ENCODE assay signal across 14 cellular contexts in genomic region chr4:185017964-185018772, GRCh38. TPM values are rescaled to one million over a fixed set of nuclear protein-coding genes. Genes with fewer than 3 reads are reported as not detected.
DNase-seq lines count a peak whose midpoint lies in the region; ATAC-seq and TF ChIP-seq lines count a peak whose summit lies in the region.
"Had no signal": no experiment of that assay in that cellular context is flagged by ENCODE, and none has a peak within 500 bp of the region (broad histone marks: within the 10 kb centered on the region; RNA-seq: fewer than 3 reads in every experiment).

TSS of gene HELT (plus strand) at chr4:185018490. CDS start at chr4:185018929, 439 bp downstream.

- intact Hi-C loops in mammary epithelial cell (cut with micrococcal nuclease) = no loop called here

- peaks cover 4% of the 10 kb centered on the region for H4K20me1 ChIP-seq in mammary epithelial cell (ENCODE audit: insufficient read depth, low read length)

- H3K79me1 ChIP-seq in trophoblast cell (ENCODE audit: low read length) = no peaks in the 10 kb centered on the region

- H2BK120ac ChIP-seq in trophoblast cell (ENCODE audit: insufficient read depth, low read length, poor library complexity) = no peak within 1 kb of the TSS

- no peak for TF ChIP-seq POLR2A in gastroesophageal sphincter (IDR thresholded peaks at IDR 0.05)

- H3K79me2 ChIP-seq in mammary epithelial cell (ENCODE audit: insufficient read depth, low read length) (no peaks in the 10 kb centered on the region), trophoblast cell (ENCODE audit: control insufficient read depth, insufficient read depth, low read length, poor library complexity) (no peaks in the 10 kb centered on the region)

- ATAC-seq in GM21515 (IDR thresholded peaks at IDR 0.05; ENCODE audit: unreplicated experiment) (no peak), gastroesophageal sphincter (no peak)
- ATAC-seq: Right ventricle myocardium inferior had no signal

- no peak within 1 kb of the TSS for H2AK5ac ChIP-seq in trophoblast cell (ENCODE audit: low read length)

- peaks cover 79% of the 10 kb centered on the region for H3K27me3 ChIP-seq in mammary epithelial cell (ENCODE audit: insufficient read depth, low read length)
- peaks cover 94% of the 10 kb centered on the region for H3K27me3 ChIP-seq in trophoblast cell (ENCODE audit: insufficient read depth, low read length)
- peaks cover 94% of the 10 kb centered on the region for H3K27me3 ChIP-seq in gastroesophageal sphincter

- H4K12ac ChIP-seq in trophoblast cell (ENCODE audit: low read depth, low read length) = no peak within 1 kb of the TSS

- dilution Hi-C loops in mammary epithelial cell (cut with HindIII; ENCODE audit: low sequenced_read_pairs) = no loop called here

- H3K9me3 ChIP-seq in mammary epithelial cell (replicated peaks; ENCODE audit: insufficient read depth, low read length) (no peaks in the 10 kb centered on the region), trophoblast cell (ENCODE audit: insufficient read depth, low read depth, low read length) (peaks cover 7% of the 10 kb centered on the region), gastroesophageal sphincter (no peaks in the 10 kb centered on the region)

- H3K4me3 ChIP-seq in mammary epithelial cell (replicated peaks in 1 of 3; ENCODE audit: insufficient read depth in 1 of 3, low read depth in 2 of 3, low read length in 3 of 3) (no peak within 1 kb of the TSS), trophoblast cell (ENCODE audit: low read depth, low read length) (no peak within 1 kb of the TSS), gastroesophageal sphincter (no peak within 1 kb of the TSS)

- H3K4me1 ChIP-seq in mammary epithelial cell (ENCODE audit: insufficient read depth, low read length) (no peaks in the 10 kb centered on the region), trophoblast cell (ENCODE audit: control insufficient read depth in 1 of 2, insufficient read depth in 2 of 2, low read length in 2 of 2) (peaks cover 0 to 9% of the 10 kb centered on the region in 2 experiments), gastroesophageal sphincter (peaks cover 0 to 60% (median 11%) of the 10 kb centered on the region in 3 donors)

- WGBS in mammary epithelial cell (ENCODE audit: low coverage, missing lambda C conversion rate) = 1% methylated on average over 34 of the region's 58 CpGs
- no CpG with 5 or more reads among the region's 58 CpGs for WGBS in trophoblast cell (ENCODE audit: extremely low coverage, insufficient coverage, insufficient read length)
- WGBS in gastroesophageal sphincter (ENCODE audit: low coverage in 1 of 2), 2 donors = 1% methylated on average over 32 to 38 of the region's 58 CpGs

- no TSS peak for BruUV-seq in mammary epithelial cell (replicated peaks; lab: Mats Ljungman, UMichigan)

- CTCF ChIA-PET in mammary epithelial cell (lab: Charles Lee; ENCODE audit: low non-redundant PET) = no interaction called here

- TF ChIP-seq CTCF in mammary epithelial cell (conservative IDR thresholded peaks at IDR 0.05 in 1 of 2, IDR thresholded peaks at IDR 0.05 in 1 of 2; ENCODE audit: extremely low read depth in 1 of 2, insufficient read depth in 1 of 2, low read depth in 1 of 2, low read length in 2 of 2) (no peak), gastroesophageal sphincter (IDR thresholded peaks at IDR 0.05) (no peak)

- H3K4me2 ChIP-seq in mammary epithelial cell (ENCODE audit: insufficient read depth, low read depth, low read length) = no peak within 1 kb of the TSS
- peak within 1 kb of the TSS; percentile 49 for H3K4me2 ChIP-seq in trophoblast cell (ENCODE audit: low read length)

- no peak within 1 kb of the TSS for H2BK5ac ChIP-seq in trophoblast cell (ENCODE audit: low read depth, low read length, poor library complexity)

- no peak within 1 kb of the TSS for H2AFZ ChIP-seq in mammary epithelial cell (ENCODE audit: low read depth, low read length)
- H2AFZ ChIP-seq in trophoblast cell (ENCODE audit: insufficient read depth, low read length, poor library complexity) = no peak within 1 kb of the TSS

- no peak within 1 kb of the TSS for H4K91ac ChIP-seq in trophoblast cell (ENCODE audit: low read depth, low read length)

- no peak for TF ChIP-seq EP300 in gastroesophageal sphincter (IDR thresholded peaks at IDR 0.05)

- in situ Hi-C loops in mammary epithelial cell (cut with MboI; ENCODE audit: low sequenced_read_pairs in 2 of 2) = no loop called here

- H3K9ac ChIP-seq in mammary epithelial cell (ENCODE audit: insufficient read depth, low read length) = no peak within 1 kb of the TSS
- no peak within 1 kb of the TSS for H3K9ac ChIP-seq in trophoblast cell (ENCODE audit: low read length)

- no peak within 1 kb of the TSS for H3K23ac ChIP-seq in trophoblast cell (ENCODE audit: low read length)

- H4K8ac ChIP-seq in trophoblast cell (ENCODE audit: low read depth, low read length) = no peak within 1 kb of the TSS

- no peak within 1 kb of the TSS for H3K4ac ChIP-seq in trophoblast cell (ENCODE audit: low read depth, low read length)

- H3K18ac ChIP-seq in trophoblast cell (ENCODE audit: low read length) = no peak within 1 kb of the TSS

- DNase-seq in NCI-H2171 treated with DMSO at 0.1 percent for 48 hours (lab: John Stamatoyannopoulos, UW) (peak; percentile 1), NCI-H2171 (lab: John Stamatoyannopoulos, UW) (no peak), NCI-H1048 (lab: John Stamatoyannopoulos, UW) (peak; percentile 21), mammary epithelial cell (peak; percentile 6), trophoblast cell (no peak), AG08396 (ENCODE audit: low spot score) (no peak)
- DNase-seq: activated effector memory CD4-positive, alpha-beta T cell treated with anti-CD3 and anti-CD28 coated beads, Interleukin-2, amount 50 U/mL, for 16 hours; EL; stimulated activated naive CD8-positive, alpha-beta T cell treated with anti-CD3 and anti-CD28 coated beads, Interleukin-15, amount 100 ng/mL, for 72 hours had no signal

- no peaks in the 10 kb centered on the region for H3K36me3 ChIP-seq in mammary epithelial cell (ENCODE audit: insufficient read depth, low read length)
- no peaks in the 10 kb centered on the region for H3K36me3 ChIP-seq in trophoblast cell (ENCODE audit: control insufficient read depth in 1 of 2, insufficient read depth in 2 of 2, low read length in 2 of 2)
- no peaks in the 10 kb centered on the region for H3K36me3 ChIP-seq in gastroesophageal sphincter

- H3K14ac ChIP-seq in trophoblast cell (ENCODE audit: low read length) = no peak within 1 kb of the TSS

- H2BK12ac ChIP-seq in trophoblast cell (ENCODE audit: low read length) = no peak within 1 kb of the TSS

- H3K27ac ChIP-seq in mammary epithelial cell (ENCODE audit: insufficient read depth, low read depth, low read length) (no peak within 1 kb of the TSS), trophoblast cell (ENCODE audit: low read depth, low read length) (no peak within 1 kb of the TSS), gastroesophageal sphincter (no peak within 1 kb of the TSS)

RNA-seq across cellular contexts. Expression of gene HELT, which starts in this region (rescaled TPM):
- total RNA-seq in mammary epithelial cell = not detected
- not detected for polyA plus RNA-seq in mammary epithelial cell
- polyA minus RNA-seq in mammary epithelial cell = not detected
- polyA plus RNA-seq in trophoblast cell (2013) = not detected in 2 replicates
- total RNA-seq in gastroesophageal sphincter = not detected
- total RNA-seq: HT1080, omental fat pad, Right ventricle myocardium inferior had no signal

Comparison
In these comparisons a context has a peak if more than half of its experiments do, and no peak if none do; other contexts are left out.
1. DNase-seq: peak in NCI-H2171 treated with DMSO at 0.1 percent for 48 hours (single experiment) and NCI-H1048 (single experiment); none in NCI-H2171 (single experiment), trophoblast cell (0 of 2) and AG08396 (single experiment).
2. Peak in DNase-seq in mammary epithelial cell; RNA of the gene not detected or under 1 TPM.